14 cellular contexts compared by ENCODE assay signal in genomic region chr20:10523438-10523837, GRCh38.
DNase-seq lines count a peak whose midpoint lies in the region; ATAC-seq and TF ChIP-seq lines count a peak whose summit lies in the region.
"Had no signal": no experiment of that assay in that cellular context is flagged by ENCODE, and none has a peak within 500 bp of the region (broad histone marks: within the 10 kb centered on the region; RNA-seq: fewer than 3 reads in every experiment).

No MANE protein-coding gene starts in this region.

- no peaks in the 10 kb centered on the region for H3K36me3 Mint-ChIP-seq in WTC11
- peaks cover 0 to 9% (median 3%) of the 10 kb centered on the region in 3 donors for H3K36me3 Mint-ChIP-seq in CD8-positive, alpha-beta memory T cell
- peaks cover 0 to 7% of the 10 kb centered on the region in 2 donors for H3K36me3 Mint-ChIP-seq in activated naive CD4-positive, alpha-beta T cell treated with anti-CD3 and anti-CD28 coated beads, Interleukin-2, amount 50 U/mL, for 72 hours

- ATAC-seq in WTC11 = no peak
- no peak for ATAC-seq in GM19395 (IDR thresholded peaks at IDR 0.05; ENCODE audit: unreplicated experiment)
- ATAC-seq in activated naive CD4-positive, alpha-beta T cell treated with anti-CD3 and anti-CD28 coated beads, Interleukin-2, amount 50 U/mL, for 72 hours = no peak

- H3K27ac ChIP-seq in muscle layer of colon (ENCODE audit: low read depth, low read length) (peak overlapping the region; percentile 52), colonic mucosa (no peak overlapping the region)
- no peak overlapping the region for H3K27ac ChIP-seq in CD8-positive, alpha-beta memory T cell (ENCODE audit: low read depth, low read length)
- H3K27ac ChIP-seq: psoas muscle had no signal

- TF ChIP-seq CTCF in WTC11 (IDR thresholded peaks at IDR 0.05) (no peak), colonic mucosa (IDR thresholded peaks at IDR 0.05) (no peak)

- no peaks in the 10 kb centered on the region for H3K9me3 Mint-ChIP-seq in WTC11
- no peaks in the 10 kb centered on the region for H3K9me3 Mint-ChIP-seq in CD8-positive, alpha-beta memory T cell
- no peaks in the 10 kb centered on the region for H3K9me3 Mint-ChIP-seq in activated naive CD4-positive, alpha-beta T cell treated with anti-CD3 and anti-CD28 coated beads, Interleukin-2, amount 50 U/mL, for 72 hours

- CTCF ChIA-PET in WTC11 (lab: Charles Lee) = interaction anchor here (1.0 kb wide), 1 partner anchor 13 kb away, joined by 4 read pairs; no protein-coding TSS in a partner anchor
- CTCF ChIA-PET in CD8-positive, alpha-beta memory T cell (lab: Charles Lee) = interaction anchor here (2.0 to 2.4 kb wide), 2 partner anchors 9 to 13 kb away, joined by 6 to 7 read pairs; no protein-coding TSS in a partner anchor

- 0 out of 2 replicates have a peak overlapping the region, but pooled peaks have one; percentile 43 for H3K27ac Mint-ChIP-seq in WTC11
- no peak overlapping the region for H3K27ac Mint-ChIP-seq in CD8-positive, alpha-beta memory T cell
- no peak overlapping the region for H3K27ac Mint-ChIP-seq in activated naive CD4-positive, alpha-beta T cell treated with anti-CD3 and anti-CD28 coated beads, Interleukin-2, amount 50 U/mL, for 72 hours

- intact Hi-C loops in colonic mucosa (cut with DNase I) = no loop called here

- H3K36me3 ChIP-seq in muscle layer of colon (ENCODE audit: insufficient read depth, low read length) = no peaks in the 10 kb centered on the region
- H3K36me3 ChIP-seq in CD8-positive, alpha-beta memory T cell (ENCODE audit: insufficient read depth, low read length) = no peaks in the 10 kb centered on the region
- no peaks in the 10 kb centered on the region for H3K36me3 ChIP-seq in colonic mucosa

- no peak overlapping the region for H3K4me3 Mint-ChIP-seq in WTC11
- no peak overlapping the region for H3K4me3 Mint-ChIP-seq in CD8-positive, alpha-beta memory T cell

- POLR2A ChIA-PET in WTC11 (lab: Charles Lee) = interaction anchor here (1.3 kb wide), 1 partner anchor 89 kb away, joined by 4 read pairs; the partner anchor contains the start of genes MKKS and SLX4IP
- POLR2A ChIA-PET in CD8-positive, alpha-beta memory T cell (lab: Charles Lee) = no interaction called here

- peaks cover 48% of the 10 kb centered on the region for H3K4me1 Mint-ChIP-seq in WTC11
- H3K4me1 Mint-ChIP-seq in CD8-positive, alpha-beta memory T cell = peaks cover 20 to 38% (median 23%) of the 10 kb centered on the region in 3 donors

- no peaks in the 10 kb centered on the region for H3K27me3 Mint-ChIP-seq in WTC11 (ENCODE audit: low read depth)
- no peaks in the 10 kb centered on the region for H3K27me3 Mint-ChIP-seq in CD8-positive, alpha-beta memory T cell

- H3K4me3 ChIP-seq in muscle layer of colon (ENCODE audit: low read depth in 1 of 2, low read length in 2 of 2) = no peak overlapping the region
- no peak overlapping the region for H3K4me3 ChIP-seq in CD8-positive, alpha-beta memory T cell (ENCODE audit: low read length)
- no peak overlapping the region for H3K4me3 ChIP-seq in colonic mucosa
- H3K4me3 ChIP-seq: mucosa of descending colon, psoas muscle had no signal

- H3K4me1 ChIP-seq in muscle layer of colon (ENCODE audit: insufficient read depth, low read length) (peaks cover 43% of the 10 kb centered on the region), colonic mucosa (no peaks in the 10 kb centered on the region)
- H3K4me1 ChIP-seq in CD8-positive, alpha-beta memory T cell (ENCODE audit: insufficient read depth, low read length) = peaks cover 5% of the 10 kb centered on the region

- no peak overlapping the region for H3K9ac ChIP-seq in muscle layer of colon (ENCODE audit: low read length)
- H3K9ac ChIP-seq in colonic mucosa (ENCODE audit: low read depth in 2 of 2, low read length in 2 of 2) = no peak overlapping the region

- DNase-seq in COLO668 (lab: John Stamatoyannopoulos, UW; ENCODE audit: unreplicated experiment) (peak; percentile 86), NCI-H1092 (lab: John Stamatoyannopoulos, UW) (peak; percentile 39), WTC11 (ENCODE audit: low spot score) (no peak), colonic mucosa (no peak)
- no peak for DNase-seq in CD8-positive, alpha-beta memory T cell
- no peak for DNase-seq in activated naive CD4-positive, alpha-beta T cell treated with anti-CD3 and anti-CD28 coated beads, Interleukin-2, amount 50 U/mL, for 72 hours (ENCODE audit: low spot score in 2 of 2)
- DNase-seq: activated CD4-positive, CD25-positive, alpha-beta regulatory T cell; GF-D8; MM.1S; stimulated activated naive CD4-positive, alpha-beta T cell had no signal

- no peaks in the 10 kb centered on the region for H3K9me3 ChIP-seq in muscle layer of colon (ENCODE audit: low read length)
- H3K9me3 ChIP-seq in CD8-positive, alpha-beta memory T cell (ENCODE audit: low read length) = no peaks in the 10 kb centered on the region
- no peaks in the 10 kb centered on the region for H3K9me3 ChIP-seq in colonic mucosa
- H3K9me3 ChIP-seq: mucosa of descending colon, psoas muscle had no signal

- H3K27me3 ChIP-seq in muscle layer of colon (ENCODE audit: control insufficient read depth in 1 of 2, insufficient read depth in 2 of 2, low read length in 2 of 2) = no peaks in the 10 kb centered on the region
- H3K27me3 ChIP-seq in CD8-positive, alpha-beta memory T cell (ENCODE audit: insufficient read depth, low read length, poor library complexity, severe bottlenecking) = no peaks in the 10 kb centered on the region
- no peaks in the 10 kb centered on the region for H3K27me3 ChIP-seq in colonic mucosa

TF ChIP-seq in WTC11, 78 proteins besides CTCF, POLR2A, EP300 and RAD21:
- TF ChIP-seq JUN (CRISPR knock-in tag; IDR thresholded peaks at IDR 0.05) = no peak
- TF ChIP-seq GRHL2 (CRISPR knock-in tag; IDR thresholded peaks at IDR 0.05; ENCODE audit: insufficient replicate concordance, severe bottlenecking) = no peak
- no peak for TF ChIP-seq E2F5 (CRISPR knock-in tag; IDR thresholded peaks at IDR 0.05)
- TF ChIP-seq, protein P1, sequence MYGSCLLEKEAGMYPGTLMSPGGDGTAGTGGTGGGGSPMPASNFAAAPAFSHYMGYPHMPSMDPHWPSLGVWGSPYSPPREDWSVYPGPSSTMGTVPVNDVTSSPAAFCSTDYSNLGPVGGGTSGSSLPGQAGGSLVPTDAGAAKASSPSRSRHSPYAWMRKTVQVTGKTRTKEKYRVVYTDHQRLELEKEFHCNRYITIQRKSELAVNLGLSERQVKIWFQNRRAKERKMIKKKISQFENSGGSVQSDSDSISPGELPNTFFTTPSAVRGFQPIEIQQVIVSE (CRISPR knock-in tag; IDR thresholded peaks at IDR 0.05; ENCODE audit: borderline replicate concordance) = no peak
- no peak for TF ChIP-seq HMGXB4 (CRISPR knock-in tag; IDR thresholded peaks at IDR 0.05)
- no peak for TF ChIP-seq RELA (CRISPR knock-in tag; IDR thresholded peaks at IDR 0.05; ENCODE audit: borderline replicate concordance)
- no peak for TF ChIP-seq ERG (CRISPR knock-in tag; IDR thresholded peaks at IDR 0.05)
- TF ChIP-seq CREM (CRISPR knock-in tag; IDR thresholded peaks at IDR 0.05) = no peak
- no peak for TF ChIP-seq TEAD1 (CRISPR knock-in tag; IDR thresholded peaks at IDR 0.05)
- no peak for TF ChIP-seq ZNF263 (CRISPR knock-in tag; IDR thresholded peaks at IDR 0.05; ENCODE audit: low read depth)

Comparison
In these comparisons a context has a peak if more than half of its experiments do, and no peak if none do; other contexts are left out.
1. DNase-seq: peak in COLO668 (single experiment) and NCI-H1092 (single experiment); none in WTC11 (single experiment), CD8-positive, alpha-beta memory T cell (0 of 5), colonic mucosa (single experiment) and activated naive CD4-positive, alpha-beta T cell treated with anti-CD3 and anti-CD28 coated beads, Interleukin-2, amount 50 U/mL, for 72 hours (0 of 2).